1 cellular context compared by ENCODE assay signal in the genomic region with DNA sequence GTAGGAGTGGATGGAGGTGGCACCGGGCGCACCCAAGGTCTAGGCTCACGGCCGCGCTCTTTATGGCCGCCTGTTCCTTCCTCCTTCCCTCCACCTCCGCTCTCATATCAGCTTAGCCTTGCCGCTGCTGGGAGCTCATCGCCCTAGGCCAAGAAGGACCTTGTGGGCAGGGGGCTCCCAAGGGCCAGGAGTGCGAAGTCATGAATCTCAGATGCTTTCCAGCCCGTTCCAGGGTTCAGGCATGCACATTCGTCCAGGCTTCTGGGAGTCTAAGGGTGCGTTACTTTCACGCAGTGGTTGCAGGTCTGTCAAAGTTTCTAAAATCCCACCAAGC.
TF ChIP-seq lines count a peak whose summit lies in the region.

No MANE protein-coding gene starts in this region.

TF ChIP-seq in WTC11, 78 proteins besides CTCF, POLR2A, EP300 and RAD21 (continued from another document):
- TF ChIP-seq, protein P1, sequence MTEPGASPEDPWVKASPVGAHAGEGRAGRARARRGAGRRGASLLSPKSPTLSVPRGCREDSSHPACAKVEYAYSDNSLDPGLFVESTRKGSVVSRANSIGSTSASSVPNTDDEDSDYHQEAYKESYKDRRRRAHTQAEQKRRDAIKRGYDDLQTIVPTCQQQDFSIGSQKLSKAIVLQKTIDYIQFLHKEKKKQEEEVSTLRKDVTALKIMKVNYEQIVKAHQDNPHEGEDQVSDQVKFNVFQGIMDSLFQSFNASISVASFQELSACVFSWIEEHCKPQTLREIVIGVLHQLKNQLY (CRISPR knock-in tag; IDR thresholded peaks at IDR 0.05), result no peak
- TF ChIP-seq NR1H2 (CRISPR knock-in tag; IDR thresholded peaks at IDR 0.05) (no peak), ZNF317 (CRISPR knock-in tag; IDR thresholded peaks at IDR 0.05; ENCODE audit: borderline replicate concordance, low read depth) (no peak), SMAD3 (CRISPR knock-in tag; IDR thresholded peaks at IDR 0.05; ENCODE audit: borderline replicate concordance) (no peak)
- TF ChIP-seq, protein P2, sequence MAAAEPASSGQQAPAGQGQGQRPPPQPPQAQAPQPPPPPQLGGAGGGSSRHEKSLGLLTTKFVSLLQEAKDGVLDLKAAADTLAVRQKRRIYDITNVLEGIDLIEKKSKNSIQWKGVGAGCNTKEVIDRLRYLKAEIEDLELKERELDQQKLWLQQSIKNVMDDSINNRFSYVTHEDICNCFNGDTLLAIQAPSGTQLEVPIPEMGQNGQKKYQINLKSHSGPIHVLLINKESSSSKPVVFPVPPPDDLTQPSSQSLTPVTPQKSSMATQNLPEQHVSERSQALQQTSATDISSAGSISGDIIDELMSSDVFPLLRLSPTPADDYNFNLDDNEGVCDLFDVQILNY (CRISPR knock-in tag; IDR thresholded peaks at IDR 0.05), result no peak
- TF ChIP-seq, protein P3, sequence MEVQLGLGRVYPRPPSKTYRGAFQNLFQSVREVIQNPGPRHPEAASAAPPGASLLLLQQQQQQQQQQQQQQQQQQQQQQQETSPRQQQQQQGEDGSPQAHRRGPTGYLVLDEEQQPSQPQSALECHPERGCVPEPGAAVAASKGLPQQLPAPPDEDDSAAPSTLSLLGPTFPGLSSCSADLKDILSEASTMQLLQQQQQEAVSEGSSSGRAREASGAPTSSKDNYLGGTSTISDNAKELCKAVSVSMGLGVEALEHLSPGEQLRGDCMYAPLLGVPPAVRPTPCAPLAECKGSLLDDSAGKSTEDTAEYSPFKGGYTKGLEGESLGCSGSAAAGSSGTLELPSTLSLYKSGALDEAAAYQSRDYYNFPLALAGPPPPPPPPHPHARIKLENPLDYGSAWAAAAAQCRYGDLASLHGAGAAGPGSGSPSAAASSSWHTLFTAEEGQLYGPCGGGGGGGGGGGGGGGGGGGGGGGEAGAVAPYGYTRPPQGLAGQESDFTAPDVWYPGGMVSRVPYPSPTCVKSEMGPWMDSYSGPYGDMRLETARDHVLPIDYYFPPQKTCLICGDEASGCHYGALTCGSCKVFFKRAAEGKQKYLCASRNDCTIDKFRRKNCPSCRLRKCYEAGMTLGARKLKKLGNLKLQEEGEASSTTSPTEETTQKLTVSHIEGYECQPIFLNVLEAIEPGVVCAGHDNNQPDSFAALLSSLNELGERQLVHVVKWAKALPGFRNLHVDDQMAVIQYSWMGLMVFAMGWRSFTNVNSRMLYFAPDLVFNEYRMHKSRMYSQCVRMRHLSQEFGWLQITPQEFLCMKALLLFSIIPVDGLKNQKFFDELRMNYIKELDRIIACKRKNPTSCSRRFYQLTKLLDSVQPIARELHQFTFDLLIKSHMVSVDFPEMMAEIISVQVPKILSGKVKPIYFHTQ (CRISPR knock-in tag; IDR thresholded peaks at IDR 0.05), result no peak
TF ChIP-seq in WTC11: peak in this region for 0.
